Comparison of ENCODE assay signal across 8 cellular contexts in the genomic region with DNA sequence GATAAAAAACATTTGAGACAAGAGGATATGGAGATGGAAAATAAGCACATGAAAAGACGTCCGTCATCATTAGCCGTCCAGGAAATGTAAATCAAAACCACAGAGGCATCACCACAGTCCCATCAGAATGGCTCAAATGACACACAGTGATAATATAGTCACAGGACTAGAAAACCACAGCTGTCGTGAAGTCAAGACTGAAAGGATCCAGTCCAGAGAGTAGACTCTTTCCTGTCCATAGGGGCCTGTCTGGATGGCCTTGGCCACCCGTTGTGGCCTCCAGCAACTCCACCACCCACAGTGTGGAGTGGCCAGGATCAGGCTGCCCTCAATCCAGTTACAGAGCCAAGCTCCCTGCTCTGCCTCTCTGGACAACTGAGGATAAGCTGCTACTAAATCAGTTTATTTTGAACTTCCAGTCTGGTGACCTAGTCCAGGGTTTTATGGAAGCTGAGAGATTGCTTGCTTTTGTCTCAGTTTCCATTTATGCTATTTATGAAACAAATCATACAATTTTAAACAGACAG.
DNase-seq lines count a peak whose midpoint lies in the region; ATAC-seq and TF ChIP-seq lines count a peak whose summit lies in the region.

No MANE protein-coding gene starts in this region.

- H3K4me3 Mint-ChIP-seq in T-cell = no peak overlapping the region

- POLR2A ChIA-PET in T-cell (lab: Charles Lee) = no interaction called here

- H3K27me3 Mint-ChIP-seq in T-cell = peaks cover 0 to 3% of the 10 kb centered on the region in 2 donors

- no peak overlapping the region for H3K27ac Mint-ChIP-seq in T-cell

- ATAC-seq in GM18505 (IDR thresholded peaks at IDR 0.05; ENCODE audit: unreplicated experiment) = peak; percentile 90
- ATAC-seq in GM21447 (IDR thresholded peaks at IDR 0.05; ENCODE audit: unreplicated experiment) = peak; percentile 98
- peak; percentile 97 for ATAC-seq in HG03558 (IDR thresholded peaks at IDR 0.05; ENCODE audit: extremely low read depth, unreplicated experiment)
- no peak for ATAC-seq in T-cell (replicated peaks in 1 of 4)

- no peak overlapping the region for H3K4me3 ChIP-seq in cardiac fibroblast (replicated peaks in 1 of 2; ENCODE audit: low read depth in 2 of 2, low read length in 2 of 2)

- DNase-seq in cardiac fibroblast (ENCODE audit: low read depth in 2 of 2) (peak; percentile 41 to 42), NOMO-1 (lab: John Stamatoyannopoulos, UW; ENCODE audit: unreplicated experiment in 2 of 2) (no peak), NCI-H128 (lab: John Stamatoyannopoulos, UW; ENCODE audit: unreplicated experiment) (no peak), T-cell (no peak)
- no peak for DNase-seq in stimulated activated CD4-positive, alpha-beta T cell treated with anti-CD3 and anti-CD28 coated beads, Interleukin-4, amount 100 ng/mL, for 1 hour

- H3K36me3 Mint-ChIP-seq in T-cell = no peaks in the 10 kb centered on the region

- H3K4me1 Mint-ChIP-seq in T-cell = no peaks in the 10 kb centered on the region

- TF ChIP-seq POLR2A in GM18505 (IDR thresholded peaks at IDR 0.05; ENCODE audit: borderline replicate concordance, extremely low read depth, insufficient read depth, insufficient read length) = no peak

- no peak for TF ChIP-seq CTCF in cardiac fibroblast (IDR thresholded peaks at IDR 0.05; ENCODE audit: low read depth, low read length)

- H3K9me3 Mint-ChIP-seq in T-cell = no peaks in the 10 kb centered on the region

- CTCF ChIA-PET in T-cell (lab: Charles Lee) = no interaction called here

Comparison
In these comparisons a context has a peak if more than half of its experiments do, and no peak if none do; other contexts are left out.
1. ATAC-seq: peak in GM18505 (single experiment), GM21447 (single experiment) and HG03558 (single experiment); none in T-cell (0 of 4).
2. DNase-seq: peak in cardiac fibroblast (2 of 2); none in NOMO-1 (0 of 2), NCI-H128 (single experiment), stimulated activated CD4-positive, alpha-beta T cell treated with anti-CD3 and anti-CD28 coated beads, Interleukin-4, amount 100 ng/mL, for 1 hour (single experiment) and T-cell (0 of 34).